Comparison of ENCODE assay signal across 21 cellular contexts in genomic region chr10:86556532-86556931, GRCh38. TPM values are rescaled to one million over a fixed set of nuclear protein-coding genes. Genes with fewer than 3 reads are reported as not detected.
DNase-seq lines count a peak whose midpoint lies in the region; ATAC-seq and TF ChIP-seq lines count a peak whose summit lies in the region.
"Had no signal": no experiment of that assay in that cellular context is flagged by ENCODE, and none has a peak within 500 bp of the region (broad histone marks: within the 10 kb centered on the region; RNA-seq: fewer than 3 reads in every experiment).

No MANE protein-coding gene starts in this region.

- H3K27ac ChIP-seq in VCaP = peak overlapping the region; percentile 77
- H3K27ac ChIP-seq in stomach = no peak overlapping the region
- H3K27ac ChIP-seq in adrenal gland = no peak overlapping the region
- H3K27ac ChIP-seq: GM23248, Peyer's patch, SJSA1 had no signal

- H3K4me3 ChIP-seq in stomach = no peak overlapping the region
- H3K4me3 ChIP-seq in adrenal gland = no peak overlapping the region
- H3K4me3 ChIP-seq: GM12878, GM23248, Peyer's patch, SJSA1 had no signal

- 27 to 50% (median 34%) methylated on average over 3 of the region's 3 CpGs for WGBS in stomach, 5 donors
- 68 to 76% (median 72%) methylated on average over 3 of the region's 3 CpGs for WGBS in adrenal gland, 4 donors

- intact Hi-C loops in stomach (cut with DNase I; ENCODE audit: low total_unique reads) = no loop called here
- intact Hi-C loops in adrenal gland (cut with DNase I) = no loop called here

- H3K27me3 ChIP-seq in stomach (no peaks in the 10 kb centered on the region), adrenal gland (no peaks in the 10 kb centered on the region)
- H3K27me3 ChIP-seq: Peyer's patch, SJSA1 had no signal

- no peak for TF ChIP-seq CTCF in VCaP (conservative IDR thresholded peaks at IDR 0.05)
- no peak for TF ChIP-seq CTCF in stomach (IDR thresholded peaks at IDR 0.05)
- no peak for TF ChIP-seq CTCF in adrenal gland (IDR thresholded peaks at IDR 0.05)

- ATAC-seq in HG03432 (IDR thresholded peaks at IDR 0.05; ENCODE audit: unreplicated experiment) (no peak), HG02798 (IDR thresholded peaks at IDR 0.05; ENCODE audit: poor library complexity, unreplicated experiment) (no peak)
- ATAC-seq: GM12878 had no signal

- no peak for TF ChIP-seq EP300 in stomach (IDR thresholded peaks at IDR 0.05)

- H3K36me3 ChIP-seq in stomach (no peaks in the 10 kb centered on the region), adrenal gland (replicated peaks in 1 of 2) (no peaks in the 10 kb centered on the region)
- H3K36me3 ChIP-seq: Peyer's patch, SJSA1 had no signal

- H3K4me1 ChIP-seq in stomach (peaks cover 0 to 5% (median 2%) of the 10 kb centered on the region in 4 donors), adrenal gland (replicated peaks in 1 of 2) (peaks cover 0 to 6% of the 10 kb centered on the region in 2 donors)
- H3K4me1 ChIP-seq: Peyer's patch had no signal

- H3K9me3 ChIP-seq in stomach (no peaks in the 10 kb centered on the region), adrenal gland (replicated peaks in 1 of 3) (no peaks in the 10 kb centered on the region)
- H3K9me3 ChIP-seq: Peyer's patch, SJSA1 had no signal

- DNase-seq in NCI-H2196 (lab: John Stamatoyannopoulos, UW; ENCODE audit: unreplicated experiment) (peak; percentile 61), NCI-H2196 treated with DMSO at 0.1 percent for 48 hours (lab: John Stamatoyannopoulos, UW; ENCODE audit: unreplicated experiment) (no peak), DMS79 (lab: John Stamatoyannopoulos, UW) (peak; percentile 65), stomach (peak; percentile 39), adrenal gland (no peak)
- DNase-seq: DND-41; GM23248; HCEC 1CT; IMR-90; MV-4-11; NCI-H1694 treated with DMSO at 0.1 percent for 48 hours; NCI-H2171 treated with DMSO at 0.1 percent for 48 hours; NCI-H524; NK-92 treated with Interleukin-12 subunit alpha and Interleukin-12 subunit beta, amount 100 ng/mL, for 24 hours; Peyer's patch; T-helper 1 cell had no signal

- TF ChIP-seq POLR2A in stomach (IDR thresholded peaks at IDR 0.05) (no peak), adrenal gland (IDR thresholded peaks at IDR 0.05) (no peak)

RNA-seq across cellular contexts. Expression of gene WAPL, which starts 34.9 kb away (rescaled TPM):
- total RNA-seq in stomach = 100 to 1,000 TPM in 1 of 5 donors, 10 to 100 TPM in 4; 17.7 to 100 (median 41.0) TPM
- 10 to 100 TPM; 11.7 to 13.9 (median 13.1) TPM for polyA plus RNA-seq in stomach
- 10 to 100 TPM; 20.5 to 40.0 (median 31.2) TPM for total RNA-seq in adrenal gland
- 10 to 100 TPM; 11.1 to 32.9 (median 14.6) TPM for polyA plus RNA-seq in adrenal gland

Comparison
In these comparisons a context has a peak if more than half of its experiments do, and no peak if none do; other contexts are left out.
1. DNase-seq: peak in NCI-H2196 (single experiment), DMS79 (single experiment) and stomach (single experiment); none in NCI-H2196 treated with DMSO at 0.1 percent for 48 hours (single experiment) and adrenal gland (0 of 7).